ENCODE assay signal across 8 cellular contexts in genomic region chr9:34611811-34612787, GRCh38. TPM values are rescaled to one million over a fixed set of nuclear protein-coding genes. Genes with fewer than 3 reads are reported as not detected.
A peak's percentile ranks its signal among the peaks of the same experiment; 100 is the strongest.
DNase-seq lines count a peak whose midpoint lies in the region; ATAC-seq and TF ChIP-seq lines count a peak whose summit lies in the region.

A gene with protein sequence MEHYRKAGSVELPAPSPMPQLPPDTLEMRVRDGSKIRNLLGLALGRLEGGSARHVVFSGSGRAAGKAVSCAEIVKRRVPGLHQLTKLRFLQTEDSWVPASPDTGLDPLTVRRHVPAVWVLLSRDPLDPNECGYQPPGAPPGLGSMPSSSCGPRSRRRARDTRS (minus strand): TSS chr9:34612097. CDS start chr9:34611296, 801 bp downstream.

- no peaks in the 10 kb centered on the region for H3K27me3 ChIP-seq in liver (ENCODE audit: control insufficient read depth in 4 of 4, insufficient read depth in 4 of 4, low read length in 3 of 4)

- H3K9me3 ChIP-seq in liver (ENCODE audit: control insufficient read depth in 4 of 4, low read length in 3 of 4): no peaks in the 10 kb centered on the region

- H3K4me3 ChIP-seq in AG09309 (ENCODE audit: control insufficient read depth, low read depth, low read length) (peak within 1 kb of the TSS; percentile 62), liver (ENCODE audit: low read depth in 1 of 3, low read length in 3 of 3) (peak within 1 kb of the TSS; percentile 74 to 95 (median 87))

- DNase-seq in AG09309 (ENCODE audit: low read depth) (peak; percentile 29), NCI-H345 treated with DMSO at 0.1 percent for 48 hours (lab: John Stamatoyannopoulos, UW; ENCODE audit: unreplicated experiment) (peak; percentile 61), dermis blood vessel endothelial cell (peak; percentile 86)
- DNase-seq in activated CD4-positive, alpha-beta T cell treated with anti-CD3 and anti-CD28 coated beads, Interleukin-2, amount 50 U/mL, for 24 hours (ENCODE audit: low read depth in 1 of 2, low spot score in 1 of 2): peak; percentile 70 to 77
- DNase-seq in stimulated activated CD4-positive, alpha-beta T cell treated with anti-CD3 and anti-CD28 coated beads, Interleukin-4, amount 100 ng/mL, for 1 hour: peak; percentile 90

- H3K9ac ChIP-seq in liver (ENCODE audit: low read depth in 1 of 2, low read length in 2 of 2): peak within 1 kb of the TSS; percentile 85 to 87

- TF ChIP-seq CTCF in AG09309 (IDR thresholded peaks at IDR 0.05; ENCODE audit: control insufficient read depth, insufficient read depth, low read depth, low read length, missing control alignments): no peak
- no peak for TF ChIP-seq CTCF in liver (IDR thresholded peaks at IDR 0.05; ENCODE audit: low read depth, low read length, missing input control)

- peak in 1 of 2 donors; percentile 14 for TF ChIP-seq RAD21 in liver (IDR thresholded peaks at IDR 0.05)

- peaks cover 11 to 29% (median 23%) of the 10 kb centered on the region in 4 donors for H3K4me1 ChIP-seq in liver (ENCODE audit: control insufficient read depth in 4 of 4, insufficient read depth in 4 of 4, low read length in 3 of 4)

- WGBS in liver: under 1% methylated on average over 77 of the region's 77 CpGs

- H3K36me3 ChIP-seq in liver (ENCODE audit: control insufficient read depth in 4 of 4, insufficient read depth in 3 of 4, low read depth in 1 of 4, low read length in 3 of 4): peaks cover 0 to 24% (median 11%) of the 10 kb centered on the region in 4 donors

- ATAC-seq in GM18868 (IDR thresholded peaks at IDR 0.05; ENCODE audit: unreplicated experiment) (peak; percentile 91), HG03103 (IDR thresholded peaks at IDR 0.05; ENCODE audit: low read depth, unreplicated experiment) (peak; percentile 90)

- peak within 1 kb of the TSS; percentile 81 to 90 for H3K27ac ChIP-seq in liver (ENCODE audit: low read depth in 1 of 2, low read length in 2 of 2)

TF ChIP-seq in liver, 16 proteins besides CTCF, POLR2A, EP300 and RAD21:
- TF ChIP-seq HNF4A (conservative IDR thresholded peaks at IDR 0.05): no peak
- TF ChIP-seq TAF1 (conservative IDR thresholded peaks at IDR 0.05): peak; percentile 62
- no peak for TF ChIP-seq RXRA (IDR thresholded peaks at IDR 0.05)
- peak; percentile 57 for TF ChIP-seq REST (IDR thresholded peaks at IDR 0.05)
- peak; percentile 91 for TF ChIP-seq YY1 (IDR thresholded peaks at IDR 0.05)
- TF ChIP-seq FOXA1 (IDR thresholded peaks at IDR 0.05): no peak

RNA-seq across cellular contexts. Expression of the gene that starts here (rescaled TPM):
- total RNA-seq in dermis blood vessel endothelial cell (21.4 and 31.8 TPM in 2 replicates), liver (10 to 100 TPM; 18.6 to 23.3 TPM)
- 10 to 100 TPM; 25.0 to 33.4 TPM for polyA plus RNA-seq in liver

Comparison
In these comparisons a context has a peak if more than half of its experiments do, and no peak if none do; other contexts are left out.
1. Peak in every context shown above with its lines: DNase-seq, ATAC-seq, H3K4me3 ChIP-seq and H3K27ac ChIP-seq.
2. DNase-seq: peak in every context shown above with its lines; median percentile 90 in stimulated activated CD4-positive, alpha-beta T cell treated with anti-CD3 and anti-CD28 coated beads, Interleukin-4, amount 100 ng/mL, for 1 hour; 86 in dermis blood vessel endothelial cell; 74 in activated CD4-positive, alpha-beta T cell treated with anti-CD3 and anti-CD28 coated beads, Interleukin-2, amount 50 U/mL, for 24 hours; 61 in NCI-H345 treated with DMSO at 0.1 percent for 48 hours; 29 in AG09309.